Comparison of ENCODE assay signal across 8 cellular contexts in genomic region chr12:101670007-101670671, GRCh38. TPM values are rescaled to one million over a fixed set of nuclear protein-coding genes. Genes with fewer than 3 reads are reported as not detected.
DNase-seq lines count a peak whose midpoint lies in the region; ATAC-seq, FAIRE-seq and TF ChIP-seq lines count a peak whose summit lies in the region.

No MANE protein-coding gene starts in this region.

- DNase-seq in BJ (ENCODE audit: low read depth): no peak
- peak; percentile 26 for DNase-seq in H54 (ENCODE audit: insufficient read length, low spot score)
- peak; percentile 14 for DNase-seq in SK-N-MC (ENCODE audit: low read depth, low spot score)
- DNase-seq in choroid plexus epithelial cell (ENCODE audit: low read depth): peak; percentile 85
- peak; percentile 60 to 63 for DNase-seq in lung microvascular endothelial cell (ENCODE audit: low read depth in 2 of 2)
- DNase-seq in NCI-H1417 treated with DMSO at 0.1 percent for 48 hours (lab: John Stamatoyannopoulos, UW): no peak
- no peak for DNase-seq in HPDE6-E6E7 (ENCODE audit: extremely low spot score)

- POLR2A ChIA-PET in BJ (lab: Charles Lee): no interaction called here

- H3K9ac ChIP-seq in SK-N-MC (ENCODE audit: insufficient read length): no peak overlapping the region

- H3K27me3 ChIP-seq in BJ (ENCODE audit: control insufficient read depth, insufficient read depth, low read length): peaks cover 2% of the 10 kb centered on the region; the same call in 1 of the 2 replicates

- no peaks in the 10 kb centered on the region for H3K9me3 ChIP-seq in SK-N-MC (ENCODE audit: low read depth, low read length)

- H3K27ac ChIP-seq in SK-N-MC: no peak overlapping the region

- H3K36me3 ChIP-seq in BJ (ENCODE audit: control insufficient read depth, insufficient read depth, low read length) (no peaks in the 10 kb centered on the region), SK-N-MC (ENCODE audit: insufficient read depth, low read length) (no peaks in the 10 kb centered on the region)

- H3K4me3 ChIP-seq in BJ (ENCODE audit: low read depth, low read length) (no peak overlapping the region), SK-N-MC (no peak overlapping the region), choroid plexus epithelial cell (ENCODE audit: low read depth, low read length) (no peak overlapping the region)

- CTCF ChIA-PET in BJ (lab: Yijun Ruan, JAX): interaction anchor here (0.9 kb wide), 1 partner anchor 14 kb away, joined by 3 read pairs; no protein-coding TSS in a partner anchor

- TF ChIP-seq CTCF in BJ (IDR thresholded peaks at IDR 0.05; ENCODE audit: insufficient read depth, low read depth, low read length) (peak; percentile 56), choroid plexus epithelial cell (conservative IDR thresholded peaks at IDR 0.05; ENCODE audit: low read depth, low read length) (peak; percentile 74)

- ATAC-seq in GM19395 (IDR thresholded peaks at IDR 0.05; ENCODE audit: unreplicated experiment): no peak

- FAIRE-seq in H54 (lab: Jason Lieb, UNC): peak; percentile 86

- no peak for TF ChIP-seq POLR2A in H54 (IDR thresholded peaks at IDR 0.05; ENCODE audit: low read depth, low read length)

RNA-seq across cellular contexts. Expression of gene CHPT1, which starts 27.3 kb away (rescaled TPM):
- polyA plus RNA-seq in BJ (2011; rRNA removed): 21.2 and 33.6 TPM in 2 replicates
- 8.2 and 10.5 TPM in 2 replicates for polyA minus RNA-seq in BJ (2011; rRNA and poly(A)+ RNA removed)
- 20.5 and 42.7 TPM in 2 replicates for total RNA-seq in lung microvascular endothelial cell

Comparison
In these comparisons a context has a peak if more than half of its experiments do, and no peak if none do; other contexts are left out.
1. DNase-seq: peak in H54 (single experiment), SK-N-MC (single experiment), choroid plexus epithelial cell (single experiment) and lung microvascular endothelial cell (2 of 2); none in BJ (single experiment), NCI-H1417 treated with DMSO at 0.1 percent for 48 hours (single experiment) and HPDE6-E6E7 (single experiment).